Comparison of ENCODE assay signal across 8 cellular contexts in the genomic region with DNA sequence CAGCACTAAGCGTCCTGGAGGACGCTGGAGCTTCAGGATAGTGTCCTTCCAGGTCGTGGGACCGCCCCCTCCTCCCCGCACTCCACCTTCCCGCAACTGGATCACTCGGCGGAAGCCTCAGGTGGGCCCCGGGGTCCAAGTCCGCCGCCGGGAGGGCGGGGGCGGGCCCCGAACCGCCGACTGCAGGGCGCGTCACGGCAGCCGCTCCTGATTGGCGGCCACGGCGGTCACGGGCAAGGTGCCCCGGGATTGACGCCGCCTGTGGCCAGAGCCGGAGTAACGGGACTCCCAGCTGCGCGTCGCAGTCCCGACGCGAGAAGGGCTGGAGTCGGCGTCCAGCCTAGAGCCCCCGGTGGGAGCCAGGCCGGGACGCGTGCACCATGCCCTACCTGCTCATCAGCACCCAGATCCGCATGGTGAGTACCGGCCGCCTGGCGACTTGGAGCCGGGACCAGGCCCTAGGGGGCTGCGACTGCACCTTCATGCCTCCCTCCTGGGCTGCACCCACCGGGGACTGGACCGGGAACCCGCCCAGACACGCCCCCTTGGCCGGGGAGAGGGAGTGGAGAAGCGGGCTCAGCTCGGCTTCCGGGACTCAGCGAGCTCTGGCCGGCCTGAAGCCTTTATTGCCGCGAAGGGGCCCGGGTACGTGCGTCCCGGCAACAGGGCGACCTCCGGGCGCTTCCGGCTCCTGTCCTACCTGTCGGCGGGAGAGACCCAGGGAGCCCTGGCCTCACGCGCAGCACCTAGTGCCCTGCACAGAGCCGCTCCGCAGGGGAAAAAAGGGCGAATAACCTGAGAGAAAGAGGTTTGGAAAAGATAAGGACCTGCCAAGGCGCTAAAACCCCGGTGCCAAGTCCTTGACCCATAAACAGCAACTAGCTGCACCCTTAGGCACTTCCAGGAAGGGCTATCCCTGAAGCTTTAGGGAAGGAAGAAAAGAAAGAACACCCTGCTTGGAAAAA. TPM values are rescaled to one million over a fixed set of nuclear protein-coding genes. Genes with fewer than 3 reads are reported as not detected.
DNase-seq lines count a peak whose midpoint lies in the region; ATAC-seq and TF ChIP-seq lines count a peak whose summit lies in the region.

TSS of gene GCHFR (plus strand) at position 268 of the 965 bp plus-strand sequence. CDS start at position 381, 113 bp downstream.

- POLR2A ChIA-PET in HCT116 (lab: Charles Lee) = interaction anchor here (0.5 kb wide), 1 partner anchor 565 kb away, joined by 4 read pairs; no protein-coding TSS in a partner anchor

- BruUV-seq in HCT116 (replicated peaks; lab: Mats Ljungman, UMichigan) = no TSS peak

- H3K27me3 ChIP-seq in HCT116 (ENCODE audit: insufficient read depth, low read length) = no peaks in the 10 kb centered on the region
- H3K27me3 ChIP-seq in muscle layer of colon (ENCODE audit: control insufficient read depth in 1 of 2, insufficient read depth in 2 of 2, low read length in 2 of 2) = no peaks in the 10 kb centered on the region

- H4K20me1 ChIP-seq in HCT116 (ENCODE audit: insufficient read depth) = no peaks in the 10 kb centered on the region

- TF ChIP-seq CTCF in GM12865 (IDR thresholded peaks at IDR 0.05; ENCODE audit: insufficient read depth, low read depth, low read length, missing control alignments) (peak; percentile 45), HCT116 (IDR thresholded peaks at IDR 0.05 in 2 of 3, conservative IDR thresholded peaks at IDR 0.05 in 1 of 3; ENCODE audit: borderline replicate concordance in 1 of 3, insufficient read depth in 1 of 3, low read depth in 2 of 3, low read length in 2 of 3) (peak in 1 of 3 experiments; percentile 35; a peak in 2 of 6 replicates), subcutaneous adipose tissue (IDR thresholded peaks at IDR 0.05; ENCODE audit: low read depth) (no peak)

- RAD21 ChIA-PET in HCT116 (lab: Charles Lee; ENCODE audit: low non-redundant PET in 1 of 2, low total read pairs in 2 of 2, uncharacterized antibody in 2 of 2, unreplicated experiment in 2 of 2) = interaction anchor here in 1 of 2 experiments (0.6 kb wide), 1 partner anchor 19 kb away, joined by 3 read pairs; no protein-coding TSS in a partner anchor

- peak; percentile 88 for DNase-seq in GM12865 (ENCODE audit: low read depth)
- DNase-seq in HCT116 (ENCODE audit: low read depth, low spot score) = no peak
- peak; percentile 71 for DNase-seq in NCI-H526 treated with DMSO at 0.1 percent for 48 hours (lab: John Stamatoyannopoulos, UW)
- DNase-seq in activated T-cell treated with anti-CD3 and anti-CD28 coated beads for 24 hours (ENCODE audit: low read depth) = peak; percentile 45
- DNase-seq in erythroblast (lab: John Stamatoyannopoulos, UW) = peak; percentile 87 to 89
- no peak for DNase-seq in SW 1271 (lab: John Stamatoyannopoulos, UW)

- no peak for TF ChIP-seq RAD21 in HCT116 (IDR thresholded peaks at IDR 0.05; ENCODE audit: low read depth)

- H3K36me3 ChIP-seq in HCT116 (ENCODE audit: control insufficient read depth in 1 of 2, insufficient read depth in 2 of 2, low read length in 2 of 2) (no peaks in the 10 kb centered on the region), muscle layer of colon (ENCODE audit: insufficient read depth, low read length) (no peaks in the 10 kb centered on the region)

- H3K9ac ChIP-seq in HCT116 (ENCODE audit: low read length) (peak within 1 kb of the TSS; percentile 49), muscle layer of colon (ENCODE audit: low read length) (no peak within 1 kb of the TSS)

- H2AFZ ChIP-seq in HCT116 (ENCODE audit: low read depth, low read length, poor library complexity, severe bottlenecking) = no peak within 1 kb of the TSS

- H3K9me2 ChIP-seq in HCT116 (ENCODE audit: insufficient read depth) = no peaks in the 10 kb centered on the region

- H3K4me1 ChIP-seq in HCT116 (ENCODE audit: control insufficient read depth in 1 of 2, insufficient read depth in 2 of 2, low read length in 2 of 2) (peaks cover 29 to 56% of the 10 kb centered on the region in 2 experiments), muscle layer of colon (ENCODE audit: insufficient read depth, low read length) (peaks cover 14% of the 10 kb centered on the region)

- peak within 1 kb of the TSS; percentile 71 for H3K4me3 ChIP-seq in GM12865 (ENCODE audit: low read depth, low read length)
- H3K4me3 ChIP-seq in HCT116 (replicated peaks in 1 of 2; ENCODE audit: low read depth in 1 of 2, low read length in 2 of 2) = peak within 1 kb of the TSS; percentile 21 to 47
- H3K4me3 ChIP-seq in muscle layer of colon (ENCODE audit: low read depth in 1 of 2, low read length in 2 of 2) = peak within 1 kb of the TSS; percentile 47 to 60

- no peak within 1 kb of the TSS; the same call in 1 of the 2 replicates for H3K27ac ChIP-seq in HCT116 (ENCODE audit: low read depth, low read length)
- peak within 1 kb of the TSS; percentile 70 for H3K27ac ChIP-seq in muscle layer of colon (ENCODE audit: low read depth, low read length)

- CTCF ChIA-PET in HCT116 (lab: Charles Lee) = interaction anchor here (1.6 to 1.7 kb wide), 2 partner anchors 19 to 130 kb away, joined by 4 to 5 read pairs; partner anchors contain the start of gene VPS18

- peak; percentile 83 for ATAC-seq in HCT116

- peak within 1 kb of the TSS; percentile 81 for H3K4me2 ChIP-seq in HCT116 (ENCODE audit: low read length)

- H3K9me3 ChIP-seq in HCT116 (ENCODE audit: control insufficient read depth in 1 of 2, insufficient read depth in 1 of 2, low read depth in 1 of 2, low read length in 2 of 2) = no peaks in the 10 kb centered on the region
- H3K9me3 ChIP-seq in muscle layer of colon (ENCODE audit: low read length) = no peaks in the 10 kb centered on the region

- intact Hi-C loops in HCT116 (cut with micrococcal nuclease) = no loop called here

- H3K79me2 ChIP-seq in HCT116 (ENCODE audit: insufficient read depth, low read length) = no peaks in the 10 kb centered on the region

- TF ChIP-seq POLR2A in HCT116 (IDR thresholded peaks at IDR 0.05; ENCODE audit: borderline replicate concordance, extremely low read depth, insufficient read depth, insufficient read length) (peak; percentile 51), erythroblast (IDR thresholded peaks at IDR 0.05; ENCODE audit: low read length) (peak; percentile 23)

TF ChIP-seq in HCT116, 20 proteins besides CTCF, POLR2A, EP300 and RAD21:
- TF ChIP-seq EZH2 (IDR thresholded peaks at IDR 0.05) (no peak), JUND (IDR thresholded peaks at IDR 0.05) (no peak), SRF (IDR thresholded peaks at IDR 0.05; ENCODE audit: low read depth) (no peak), SP1 (IDR thresholded peaks at IDR 0.05; ENCODE audit: low read depth) (no peak), EGR1 (IDR thresholded peaks at IDR 0.05; ENCODE audit: low read depth) (peak; percentile 39; the same call in 1 of the 2 replicates), CBX3 (IDR thresholded peaks at IDR 0.05; ENCODE audit: low read depth) (0 out of 2 replicates have a peak, but pooled peaks have one; percentile 23)
- TF ChIP-seq, protein P1, sequence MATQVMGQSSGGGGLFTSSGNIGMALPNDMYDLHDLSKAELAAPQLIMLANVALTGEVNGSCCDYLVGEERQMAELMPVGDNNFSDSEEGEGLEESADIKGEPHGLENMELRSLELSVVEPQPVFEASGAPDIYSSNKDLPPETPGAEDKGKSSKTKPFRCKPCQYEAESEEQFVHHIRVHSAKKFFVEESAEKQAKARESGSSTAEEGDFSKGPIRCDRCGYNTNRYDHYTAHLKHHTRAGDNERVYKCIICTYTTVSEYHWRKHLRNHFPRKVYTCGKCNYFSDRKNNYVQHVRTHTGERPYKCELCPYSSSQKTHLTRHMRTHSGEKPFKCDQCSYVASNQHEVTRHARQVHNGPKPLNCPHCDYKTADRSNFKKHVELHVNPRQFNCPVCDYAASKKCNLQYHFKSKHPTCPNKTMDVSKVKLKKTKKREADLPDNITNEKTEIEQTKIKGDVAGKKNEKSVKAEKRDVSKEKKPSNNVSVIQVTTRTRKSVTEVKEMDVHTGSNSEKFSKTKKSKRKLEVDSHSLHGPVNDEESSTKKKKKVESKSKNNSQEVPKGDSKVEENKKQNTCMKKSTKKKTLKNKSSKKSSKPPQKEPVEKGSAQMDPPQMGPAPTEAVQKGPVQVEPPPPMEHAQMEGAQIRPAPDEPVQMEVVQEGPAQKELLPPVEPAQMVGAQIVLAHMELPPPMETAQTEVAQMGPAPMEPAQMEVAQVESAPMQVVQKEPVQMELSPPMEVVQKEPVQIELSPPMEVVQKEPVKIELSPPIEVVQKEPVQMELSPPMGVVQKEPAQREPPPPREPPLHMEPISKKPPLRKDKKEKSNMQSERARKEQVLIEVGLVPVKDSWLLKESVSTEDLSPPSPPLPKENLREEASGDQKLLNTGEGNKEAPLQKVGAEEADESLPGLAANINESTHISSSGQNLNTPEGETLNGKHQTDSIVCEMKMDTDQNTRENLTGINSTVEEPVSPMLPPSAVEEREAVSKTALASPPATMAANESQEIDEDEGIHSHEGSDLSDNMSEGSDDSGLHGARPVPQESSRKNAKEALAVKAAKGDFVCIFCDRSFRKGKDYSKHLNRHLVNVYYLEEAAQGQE (IDR thresholded peaks at IDR 0.05; ENCODE audit: low read depth) = no peak
- TF ChIP-seq, protein P2, sequence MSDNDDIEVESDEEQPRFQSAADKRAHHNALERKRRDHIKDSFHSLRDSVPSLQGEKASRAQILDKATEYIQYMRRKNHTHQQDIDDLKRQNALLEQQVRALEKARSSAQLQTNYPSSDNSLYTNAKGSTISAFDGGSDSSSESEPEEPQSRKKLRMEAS (IDR thresholded peaks at IDR 0.05) = peak; percentile 28; the same call in 1 of the 2 replicates

RNA-seq across cellular contexts. Expression of gene GCHFR, which starts in this region (rescaled TPM):
- 1.5 TPM for total RNA-seq in HCT116 (2021; ENCODE audit: unreplicated experiment)
- polyA plus RNA-seq in HCT116 (2012) = 0.95 and 1.5 TPM in 2 replicates
- total RNA-seq in subcutaneous adipose tissue = 100 to 1,000 TPM in 3 of 4 donors, 10 to 100 TPM in 1; 60.0 to 135 (median 117) TPM

Comparison
In these comparisons a context has a peak if more than half of its experiments do, and no peak if none do; other contexts are left out.
1. RNA of gene GCHFR (total RNA-seq): 60.0 to 135 TPM in subcutaneous adipose tissue; 1.5 TPM in HCT116 (single experiment); every median in the first group is over 10 times any median in the second.
2. DNase-seq: peak in GM12865 (single experiment), NCI-H526 treated with DMSO at 0.1 percent for 48 hours (single experiment), activated T-cell treated with anti-CD3 and anti-CD28 coated beads for 24 hours (single experiment) and erythroblast (2 of 2); none in HCT116 (single experiment) and SW 1271 (0 of 2).
3. Peak in every context shown above with its lines, with median percentiles within 50 percentile points of each other: H3K4me3 ChIP-seq.